Comparison of ENCODE assay signal across 1 cellular context in genomic region chr22:32909561-32910348, GRCh38.
TF ChIP-seq lines count a peak whose summit lies in the region.

No MANE protein-coding gene starts in this region.

TF ChIP-seq in GM23338, 12 proteins besides CTCF, POLR2A, EP300 and RAD21 (continued from another document):
- no peak for TF ChIP-seq ZNF462 (CRISPR knock-in tag; IDR thresholded peaks at IDR 0.05)
- TF ChIP-seq ZNF114 (CRISPR knock-in tag; IDR thresholded peaks at IDR 0.05), result no peak
- no peak for TF ChIP-seq JUNB (IDR thresholded peaks at IDR 0.05; ENCODE audit: unreplicated experiment)
